Comparison of ENCODE assay signal across 1 cellular context in genomic region chr13:100674848-100675659, GRCh38.
TF ChIP-seq lines count a peak whose summit lies in the region.

No MANE protein-coding gene starts in this region.

TF ChIP-seq in HepG2, 621 proteins besides CTCF, POLR2A, EP300 and RAD21 (continued from another document and continues in another):
- peak; percentile 94 for TF ChIP-seq ZBTB2 (CRISPR knock-in tag; IDR thresholded peaks at IDR 0.05; ENCODE audit: low read depth)
- no peak for TF ChIP-seq ZNF572 (CRISPR knock-in tag; IDR thresholded peaks at IDR 0.05)
- no peak for TF ChIP-seq ZNF780A (CRISPR knock-in tag; IDR thresholded peaks at IDR 0.05)
- no peak for TF ChIP-seq CHD4 (IDR thresholded peaks at IDR 0.05; ENCODE audit: borderline replicate concordance, low read length)
- TF ChIP-seq MYPOP (CRISPR knock-in tag; IDR thresholded peaks at IDR 0.05): 0 out of 2 replicates have a peak, but pooled peaks have one; percentile 68
- TF ChIP-seq ZNF556 (CRISPR knock-in tag; IDR thresholded peaks at IDR 0.05; ENCODE audit: borderline replicate concordance): 0 out of 2 replicates have a peak, but pooled peaks have one; percentile 41
- TF ChIP-seq HIC2 (CRISPR knock-in tag; IDR thresholded peaks at IDR 0.05; ENCODE audit: low read depth): no peak
- no peak for TF ChIP-seq FOXO1 (CRISPR knock-in tag; IDR thresholded peaks at IDR 0.05)
- peak; percentile 59 for TF ChIP-seq THAP11 (CRISPR knock-in tag; IDR thresholded peaks at IDR 0.05)
- TF ChIP-seq TFAP4 (IDR thresholded peaks at IDR 0.05; ENCODE audit: borderline replicate concordance, low read depth): peak; percentile 33; the same call in 1 of the 2 replicates
- peak; percentile 69 for TF ChIP-seq KMT2B (CRISPR knock-in tag; IDR thresholded peaks at IDR 0.05)
- 0 out of 2 replicates have a peak, but pooled peaks have one; percentile 44 for TF ChIP-seq ZNF280D (CRISPR knock-in tag; IDR thresholded peaks at IDR 0.05)
- no peak for TF ChIP-seq KDM6A (CRISPR knock-in tag; IDR thresholded peaks at IDR 0.05; ENCODE audit: low read depth)
- TF ChIP-seq ZNF563 (CRISPR knock-in tag; IDR thresholded peaks at IDR 0.05): 0 out of 2 replicates have a peak, but pooled peaks have one; percentile 0
- TF ChIP-seq SMAD1 (CRISPR knock-in tag; IDR thresholded peaks at IDR 0.05; ENCODE audit: borderline replicate concordance, low read depth): no peak
- TF ChIP-seq ZNF235 (CRISPR knock-in tag; IDR thresholded peaks at IDR 0.05; ENCODE audit: borderline replicate concordance): no peak
- TF ChIP-seq BORCS8-MEF2B (CRISPR knock-in tag; IDR thresholded peaks at IDR 0.05): peak; percentile 50; the same call in 1 of the 2 replicates
- peak; percentile 49; the same call in 1 of the 2 replicates for TF ChIP-seq ATF3 (CRISPR knock-in tag; IDR thresholded peaks at IDR 0.05)
- TF ChIP-seq PTBP1 (IDR thresholded peaks at IDR 0.05; ENCODE audit: low read depth, low read length, poor library complexity, severe bottlenecking): no peak
- TF ChIP-seq PATZ1 (CRISPR knock-in tag; IDR thresholded peaks at IDR 0.05): peak; percentile 97
- TF ChIP-seq HMGXB4 (CRISPR knock-in tag; IDR thresholded peaks at IDR 0.05; ENCODE audit: borderline replicate concordance in 1 of 2, low read depth in 1 of 2): peak; percentile 81 to 83
- TF ChIP-seq KDM2A (CRISPR knock-in tag; IDR thresholded peaks at IDR 0.05; ENCODE audit: borderline replicate concordance, low read depth): peak; percentile 87
- TF ChIP-seq ATF4 (CRISPR knock-in tag; IDR thresholded peaks at IDR 0.05): peak in 1 of 2 experiments; percentile 46; a peak in 1 of 4 replicates
- 0 out of 2 replicates have a peak, but pooled peaks have one; percentile 32 for TF ChIP-seq ELF3 (CRISPR knock-in tag; IDR thresholded peaks at IDR 0.05)
- TF ChIP-seq ZNF552 (CRISPR knock-in tag; IDR thresholded peaks at IDR 0.05; ENCODE audit: borderline replicate concordance): no peak
- no peak for TF ChIP-seq KLF11 (CRISPR knock-in tag; IDR thresholded peaks at IDR 0.05)
- TF ChIP-seq IRF9 (CRISPR knock-in tag; IDR thresholded peaks at IDR 0.05; ENCODE audit: borderline replicate concordance): peak; percentile 49; the same call in 1 of the 2 replicates
- no peak for TF ChIP-seq ZNF101 (CRISPR knock-in tag; IDR thresholded peaks at IDR 0.05; ENCODE audit: borderline replicate concordance, low read depth)
- TF ChIP-seq ZNF264 (CRISPR knock-in tag; IDR thresholded peaks at IDR 0.05): no peak
- no peak for TF ChIP-seq DNMT1 (CRISPR knock-in tag; IDR thresholded peaks at IDR 0.05)
- peak; percentile 33 for TF ChIP-seq TBL1XR1 (IDR thresholded peaks at IDR 0.05; ENCODE audit: borderline replicate concordance, low read length, partially characterized antibody)
- no peak for TF ChIP-seq HNF1A (IDR thresholded peaks at IDR 0.05; ENCODE audit: low read depth)
- TF ChIP-seq HNF1A (CRISPR knock-in tag; IDR thresholded peaks at IDR 0.05; ENCODE audit: borderline replicate concordance): 0 out of 2 replicates have a peak, but pooled peaks have one; percentile 20
- TF ChIP-seq TERF1 (CRISPR knock-in tag; IDR thresholded peaks at IDR 0.05): no peak
